1 cellular context compared by ENCODE assay signal in the genomic region with DNA sequence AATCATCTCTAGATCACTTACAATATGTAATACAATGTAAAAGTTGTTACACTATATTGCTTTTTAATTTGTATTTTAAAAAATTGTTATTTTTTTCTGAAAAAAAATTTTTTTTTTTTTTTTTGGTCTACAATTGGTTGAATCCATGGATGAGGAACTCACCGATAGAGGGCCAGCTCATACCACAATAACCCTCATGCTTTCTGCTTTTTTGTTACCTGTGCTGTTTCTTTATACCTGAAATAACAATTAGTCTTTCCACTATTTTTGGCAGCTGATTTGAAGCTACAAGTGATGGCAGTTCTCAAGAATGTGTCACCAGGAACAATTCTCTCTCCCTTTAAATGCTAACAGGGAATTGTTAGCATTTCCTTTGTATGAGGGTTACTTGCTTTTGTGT.
TF ChIP-seq lines count a peak whose summit lies in the region.

No MANE protein-coding gene starts in this region.

TF ChIP-seq in K562, 482 proteins besides CTCF, POLR2A, EP300 and RAD21 (continued from another document):
- TF ChIP-seq ZNF24 (IDR thresholded peaks at IDR 0.05) (no peak), BMI1 (IDR thresholded peaks at IDR 0.05; ENCODE audit: low read length) (no peak), NCOA2 (IDR thresholded peaks at IDR 0.05; ENCODE audit: partially characterized antibody in 2 of 2) (no peak), ZNF384 (IDR thresholded peaks at IDR 0.05; ENCODE audit: low read depth, low read length) (0 out of 2 replicates have a peak, but pooled peaks have one; percentile 11)
